In the genomic region with DNA sequence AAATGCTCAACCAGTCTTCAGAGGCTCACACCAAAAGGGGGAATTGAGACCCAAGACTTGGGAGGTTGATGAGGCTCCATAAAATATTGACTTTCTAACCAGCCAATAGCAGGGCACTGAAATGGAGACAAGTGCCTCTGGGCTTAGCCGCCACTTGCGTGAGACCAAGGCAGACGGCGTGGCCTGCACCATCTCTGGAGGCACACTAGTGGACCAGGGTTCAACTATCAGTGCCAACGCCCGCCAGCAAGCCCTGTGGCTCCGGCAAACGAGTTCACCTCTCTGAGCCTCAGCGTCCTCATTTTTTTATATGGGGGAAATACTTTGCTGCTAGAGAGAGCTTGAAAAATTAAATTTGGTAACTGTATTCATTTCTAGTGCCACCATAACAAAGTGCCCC, we compare ENCODE assay signal across 25 cellular contexts. TPM values are rescaled to one million over a fixed set of nuclear protein-coding genes. Genes with fewer than 3 reads are reported as not detected.
"Had no signal": no experiment of that assay in that cellular context is flagged by ENCODE, and none has a peak within 500 bp of the region (broad histone marks: within the 10 kb centered on the region; RNA-seq: fewer than 3 reads in every experiment).

No MANE protein-coding gene starts in this region.

- H3K27ac Mint-ChIP-seq: immature natural killer cell; naive thymus-derived CD8-positive, alpha-beta T cell; nephron; stimulated activated naive B cell treated with anti-CD40 and anti-IgM and Interleukin-4, amounts not matched to agents 10 μg/mL and 1 μg/mL and 100 μg/mL, for 72 hours had no signal

- H3K4me1 Mint-ChIP-seq: naive thymus-derived CD8-positive, alpha-beta T cell; neural crest cell had no signal

- H3K9me3 Mint-ChIP-seq: immature natural killer cell; naive thymus-derived CD8-positive, alpha-beta T cell; neural crest cell had no signal

- DNase-seq: heart left ventricle; hypothalamus; immature natural killer cell; left ventricle myocardium superior; lower lobe of right lung; mammary epithelial cell; mesenchymal stem cell; naive thymus-derived CD8-positive, alpha-beta T cell; nucleus accumbens; stimulated activated CD4-positive, alpha-beta T cell treated with anti-CD3 and anti-CD28 coated beads, Interleukin-12 subunit alpha, Interleukin-12 subunit beta, amount 100 ng/mL, for 4 hours; stimulated activated CD4-positive, alpha-beta T cell treated with anti-CD3 and anti-CD28 coated beads, Interleukin-15, amount 100 ng/mL, for 24 hours; stimulated activated CD4-positive, alpha-beta T cell treated with anti-CD3 and anti-CD28 coated beads, Interleukin-2, amount 100 ng/mL, for 24 hours; stimulated activated CD4-positive, alpha-beta T cell treated with anti-CD3 and anti-CD28 coated beads, Interleukin-4, amount 100 ng/mL, for 1 hour; stimulated activated naive B cell treated with anti-CD40 and anti-IgM and Interleukin-4, amounts not matched to agents 10 μg/mL and 1 μg/mL and 100 μg/mL, for 72 hours; stimulated activated naive CD8-positive, alpha-beta T cell treated with anti-CD3 and anti-CD28 coated beads, Interleukin-15, Interleukin-2, amounts not matched to agents 100 U/mL and 50 U/mL, for 24 hours; stomach; thyroid gland; transverse colon; uterus had no signal

- H3K36me3 Mint-ChIP-seq: immature natural killer cell; naive thymus-derived CD8-positive, alpha-beta T cell; stimulated activated naive B cell treated with anti-CD40 and anti-IgM and Interleukin-4, amounts not matched to agents 10 μg/mL and 1 μg/mL and 100 μg/mL, for 72 hours had no signal

- H3K4me3 Mint-ChIP-seq: immature natural killer cell; naive thymus-derived CD8-positive, alpha-beta T cell; nephron; neural crest cell; stimulated activated naive B cell treated with anti-CD40 and anti-IgM and Interleukin-4, amounts not matched to agents 10 μg/mL and 1 μg/mL and 100 μg/mL, for 72 hours had no signal

- ATAC-seq: heart left ventricle; left ventricle myocardium superior; lower lobe of right lung; naive thymus-derived CD8-positive, alpha-beta T cell; sciatic nerve; stimulated activated naive B cell treated with anti-CD40 and anti-IgM and Interleukin-4, amounts not matched to agents 10 μg/mL and 1 μg/mL and 100 μg/mL, for 72 hours; stimulated activated naive CD8-positive, alpha-beta T cell treated with anti-CD3 and anti-CD28 coated beads, Interleukin-15, Interleukin-2, amounts not matched to agents 100 U/mL and 50 U/mL, for 24 hours had no signal

RNA-seq across cellular contexts. Expression of gene PPP2R2C, which starts 50.3 kb away (rescaled TPM):
- total RNA-seq: kidney epithelial cell; lower lobe of right lung; naive thymus-derived CD8-positive, alpha-beta T cell; osteocyte; pulmonary artery endothelial cell had no signal
